25 cellular contexts compared by ENCODE assay signal in genomic region chr7:84975586-84976185, GRCh38.
A peak's percentile ranks its signal among the peaks of the same experiment; 100 is the strongest.
DNase-seq lines count a peak whose midpoint lies in the region; ATAC-seq and TF ChIP-seq lines count a peak whose summit lies in the region.
"Had no signal": no experiment of that assay in that cellular context is flagged by ENCODE, and none has a peak within 500 bp of the region (broad histone marks: within the 10 kb centered on the region; RNA-seq: fewer than 3 reads in every experiment).

No MANE protein-coding gene starts in this region.

- POLR2A ChIA-PET in SK-N-SH (lab: Yijun Ruan, JAX) = no interaction called here

- CTCF ChIA-PET in SK-N-SH (lab: Yijun Ruan, JAX) = interaction anchor here (1.4 kb wide), 1 partner anchor 8 kb away, joined by 3 read pairs; no protein-coding TSS in a partner anchor

- ATAC-seq in psoas muscle (no peak), HG03095 (IDR thresholded peaks at IDR 0.05; ENCODE audit: unreplicated experiment) (no peak)
- ATAC-seq: A549, GM12878, pancreas had no signal

- no peaks in the 10 kb centered on the region for H3K27me3 ChIP-seq in ACC112 (ENCODE audit: insufficient read depth, low read length)
- H3K27me3 ChIP-seq in GM23248 (replicated peaks; ENCODE audit: insufficient read depth) = no peaks in the 10 kb centered on the region
- no peaks in the 10 kb centered on the region for H3K27me3 ChIP-seq in SK-N-SH (ENCODE audit: insufficient read depth)
- H3K27me3 ChIP-seq in fibroblast of lung (ENCODE audit: control insufficient read depth, insufficient read depth, low read length) = no peaks in the 10 kb centered on the region
- no peaks in the 10 kb centered on the region for H3K27me3 ChIP-seq in psoas muscle (ENCODE audit: insufficient read depth in 3 of 3, low read length in 2 of 3)
- H3K27me3 ChIP-seq: BLaER1, pancreas, right atrium auricular region had no signal

- no peak overlapping the region for H3K27ac ChIP-seq in ACC112 (ENCODE audit: low read depth, low read length)
- no peak overlapping the region for H3K27ac ChIP-seq in GM23248
- H3K27ac ChIP-seq in SK-N-SH (ENCODE audit: low read depth in 2 of 2, low read length in 1 of 2) = no peak overlapping the region
- H3K27ac ChIP-seq in fibroblast of lung (ENCODE audit: insufficient read depth, low read length) = no peak overlapping the region
- H3K27ac ChIP-seq in psoas muscle = no peak overlapping the region
- H3K27ac ChIP-seq: A549, BLaER1, epithelial cell of prostate, pancreas, right atrium auricular region, WERI-Rb-1 had no signal

- no peak for TF ChIP-seq CTCF in SK-N-SH (IDR thresholded peaks at IDR 0.05)
- no peak for TF ChIP-seq CTCF in fibroblast of lung (conservative IDR thresholded peaks at IDR 0.05 in 1 of 2, IDR thresholded peaks at IDR 0.05 in 1 of 2; ENCODE audit: low read depth in 1 of 2, low read length in 2 of 2)
- no peak for TF ChIP-seq CTCF in psoas muscle (IDR thresholded peaks at IDR 0.05)

- H3F3A ChIP-seq in GM23248 (ENCODE audit: insufficient read depth) (peaks cover 7% of the 10 kb centered on the region), SK-N-SH (replicated peaks; ENCODE audit: insufficient read depth) (no peaks in the 10 kb centered on the region)

- H4K20me1 ChIP-seq in GM23248 (ENCODE audit: insufficient read depth) (no peaks in the 10 kb centered on the region), SK-N-SH (ENCODE audit: insufficient read depth) (no peaks in the 10 kb centered on the region), fibroblast of lung (ENCODE audit: control insufficient read depth, extremely low read depth, insufficient read depth, low read length) (no peaks in the 10 kb centered on the region)
- H4K20me1 ChIP-seq: BLaER1 had no signal

- H3K4me2 ChIP-seq in GM23248 (ENCODE audit: unreplicated experiment) (peak overlapping the region; percentile 35), SK-N-SH (peak overlapping the region; percentile 9; the same call in 1 of the 2 replicates), fibroblast of lung (ENCODE audit: extremely low read depth, insufficient read depth, low read length) (no peak overlapping the region)
- H3K4me2 ChIP-seq: A549, BLaER1 had no signal

- 0% methylated on average over 1 of the region's 1 CpG for WGBS in GM23248 (ENCODE audit: low coverage in 1 of 2, low lambda C conversion rate in 2 of 2, missing lambda C conversion rate in 2 of 2), 2 experiments
- WGBS in SK-N-SH (ENCODE audit: low lambda C conversion rate) = 7% methylated on average over 1 of the region's 1 CpG
- WGBS in psoas muscle, 3 donors = 9 to 19% (median 17%) methylated on average over 1 of the region's 1 CpG

- DNase-seq in GM23248 = peak; percentile 63
- no peak for DNase-seq in SK-N-SH
- peak; percentile 42 to 62 for DNase-seq in fibroblast of lung (ENCODE audit: low read depth in 2 of 2)
- no peak for DNase-seq in OCI-M2 (lab: John Stamatoyannopoulos, UW; ENCODE audit: unreplicated experiment)
- DNase-seq in psoas muscle = no peak
- no peak for DNase-seq in HPDE6-E6E7 (ENCODE audit: extremely low spot score)
- DNase-seq: activated CD4-positive, alpha-beta T cell treated with anti-CD3 and anti-CD28 coated beads, Interleukin-2, amount 10 ng/mL, durations not matched to agents 24 days and 14 days; activated T-cell treated with anti-CD3 and anti-CD28 coated beads, Interleukin-2, amount 50 U/mL, for 48 hours; DMS79 treated with DMSO at 0.1 percent for 48 hours; GOT3; NCI-H1436; NCI-H2107; nephron progenitor cell; pancreas; SW 1271; T1000; WERI-Rb-1 had no signal

- H3K36me3 ChIP-seq in ACC112 (ENCODE audit: insufficient read depth, low read length) = no peaks in the 10 kb centered on the region
- H3K36me3 ChIP-seq in GM23248 (ENCODE audit: low read depth) = no peaks in the 10 kb centered on the region
- H3K36me3 ChIP-seq in SK-N-SH (replicated peaks in 1 of 2; ENCODE audit: control insufficient read depth in 1 of 2, insufficient read depth in 2 of 2, low read length in 1 of 2) = no peaks in the 10 kb centered on the region
- H3K36me3 ChIP-seq in fibroblast of lung (ENCODE audit: control insufficient read depth, insufficient read depth, low read length) = no peaks in the 10 kb centered on the region
- H3K36me3 ChIP-seq in psoas muscle (ENCODE audit: insufficient read depth in 1 of 2, low read depth in 1 of 2) = no peaks in the 10 kb centered on the region
- H3K36me3 ChIP-seq: BLaER1, pancreas, right atrium auricular region, WERI-Rb-1 had no signal

- H2AFZ ChIP-seq in ACC112 (ENCODE audit: low read length, unreplicated experiment) (peak overlapping the region; percentile 52), GM23248 (0 out of 2 replicates have a peak overlapping the region, but pooled peaks have one; percentile 20), SK-N-SH (ENCODE audit: low read depth) (peak overlapping the region; percentile 33; the same call in 1 of the 2 replicates), fibroblast of lung (ENCODE audit: low read length) (no peak overlapping the region)

- H3K9me2 ChIP-seq in GM23248 (ENCODE audit: insufficient read depth) (no peaks in the 10 kb centered on the region), SK-N-SH (no peaks in the 10 kb centered on the region; the same call in 1 of the 2 replicates)

- H3K79me2 ChIP-seq in ACC112 (ENCODE audit: control insufficient read depth, insufficient read depth, low read length, unreplicated experiment) = no peaks in the 10 kb centered on the region
- H3K79me2 ChIP-seq in GM23248 (ENCODE audit: insufficient read depth) = no peaks in the 10 kb centered on the region
- no peaks in the 10 kb centered on the region for H3K79me2 ChIP-seq in SK-N-SH (ENCODE audit: insufficient read depth)
- no peaks in the 10 kb centered on the region for H3K79me2 ChIP-seq in fibroblast of lung (ENCODE audit: control insufficient read depth, insufficient read depth, low read length)

- H3K9me3 ChIP-seq in GM23248 (ENCODE audit: low read depth) = no peaks in the 10 kb centered on the region
- H3K9me3 ChIP-seq in SK-N-SH = no peaks in the 10 kb centered on the region; the same call in 1 of the 2 replicates
- no peaks in the 10 kb centered on the region for H3K9me3 ChIP-seq in fibroblast of lung (ENCODE audit: control insufficient read depth, insufficient read depth, low read depth, low read length)
- H3K9me3 ChIP-seq in psoas muscle = no peaks in the 10 kb centered on the region
- H3K9me3 ChIP-seq: A549, BLaER1, pancreas, right atrium auricular region had no signal

- TF ChIP-seq RAD21 in SK-N-SH (IDR thresholded peaks at IDR 0.05; ENCODE audit: low read length) = no peak

- in situ Hi-C loops in GM23248 (cut with MboI) = no loop called here

- intact Hi-C loops in psoas muscle (cut with DNase I) = no loop called here

- H3K9ac ChIP-seq in GM23248 = no peak overlapping the region
- H3K9ac ChIP-seq in SK-N-SH = no peak overlapping the region
- H3K9ac ChIP-seq in fibroblast of lung (ENCODE audit: insufficient read depth, low read length) = no peak overlapping the region
- H3K9ac ChIP-seq: BLaER1 had no signal

- no peak overlapping the region for H3K4me3 ChIP-seq in ACC112 (ENCODE audit: low read depth, low read length)
- 0 out of 2 replicates have a peak overlapping the region, but pooled peaks have one; percentile 1 for H3K4me3 ChIP-seq in GM23248
- no peak overlapping the region for H3K4me3 ChIP-seq in SK-N-SH (ENCODE audit: low read depth in 2 of 2, low read length in 1 of 2)
- no peak overlapping the region for H3K4me3 ChIP-seq in fibroblast of lung (replicated peaks in 1 of 4; ENCODE audit: control extremely low read depth in 1 of 4, insufficient read depth in 1 of 4, low read depth in 3 of 4, low read length in 4 of 4)
- H3K4me3 ChIP-seq in psoas muscle = no peak overlapping the region
- H3K4me3 ChIP-seq: A549, BLaER1, GM12878, lung, pancreas, right atrium auricular region had no signal

- no peak for TF ChIP-seq EP300 in SK-N-SH (IDR thresholded peaks at IDR 0.05; ENCODE audit: borderline replicate concordance in 1 of 2, low read depth in 1 of 2, low read length in 1 of 2)

- no peaks in the 10 kb centered on the region for H3K4me1 ChIP-seq in ACC112 (ENCODE audit: control insufficient read depth, insufficient read depth, low read length, unreplicated experiment)
- peaks cover 8% of the 10 kb centered on the region for H3K4me1 ChIP-seq in GM23248 (ENCODE audit: insufficient read depth)
- H3K4me1 ChIP-seq in SK-N-SH (ENCODE audit: control insufficient read depth in 1 of 2, insufficient read depth in 2 of 2, low read depth in 1 of 2, low read length in 1 of 2) = peaks cover 0 to 7% of the 10 kb centered on the region in 2 experiments; a peak in 2 of 4 replicates
- H3K4me1 ChIP-seq in fibroblast of lung (ENCODE audit: control insufficient read depth, extremely low read depth, insufficient read depth, low read length) = no peaks in the 10 kb centered on the region
- no peaks in the 10 kb centered on the region for H3K4me1 ChIP-seq in psoas muscle
- H3K4me1 ChIP-seq: A549 had no signal

TF ChIP-seq in SK-N-SH, 30 proteins besides CTCF, POLR2A, EP300 and RAD21:
- TF ChIP-seq PBX3 (IDR thresholded peaks at IDR 0.05) (peak; percentile 20; the same call in 1 of the 2 replicates), TCF12 (IDR thresholded peaks at IDR 0.05) (0 out of 2 replicates have a peak, but pooled peaks have one; percentile 8), SMC3 (IDR thresholded peaks at IDR 0.05; ENCODE audit: low read depth, low read length) (no peak), FOSL2 (IDR thresholded peaks at IDR 0.05; ENCODE audit: borderline replicate concordance, low read depth) (peak; percentile 18; the same call in 1 of the 2 replicates), GATA2 (CRISPR knock-in tag; IDR thresholded peaks at IDR 0.05) (no peak), NFIC (IDR thresholded peaks at IDR 0.05; ENCODE audit: borderline replicate concordance) (peak; percentile 49; the same call in 1 of the 2 replicates), RFX5 (IDR thresholded peaks at IDR 0.05; ENCODE audit: low read length) (no peak), MXI1 (IDR thresholded peaks at IDR 0.05; ENCODE audit: low read depth, low read length) (no peak)
TF ChIP-seq in SK-N-SH: peak in this region for 4.

Comparison
In these comparisons a context has a peak if more than half of its experiments do, and no peak if none do; other contexts are left out.
1. DNase-seq: peak in GM23248 (single experiment) and fibroblast of lung (2 of 2); none in SK-N-SH (single experiment), OCI-M2 (single experiment), psoas muscle (0 of 2) and HPDE6-E6E7 (single experiment).